ENCODE assay signal across 8 cellular contexts in the genomic region with DNA sequence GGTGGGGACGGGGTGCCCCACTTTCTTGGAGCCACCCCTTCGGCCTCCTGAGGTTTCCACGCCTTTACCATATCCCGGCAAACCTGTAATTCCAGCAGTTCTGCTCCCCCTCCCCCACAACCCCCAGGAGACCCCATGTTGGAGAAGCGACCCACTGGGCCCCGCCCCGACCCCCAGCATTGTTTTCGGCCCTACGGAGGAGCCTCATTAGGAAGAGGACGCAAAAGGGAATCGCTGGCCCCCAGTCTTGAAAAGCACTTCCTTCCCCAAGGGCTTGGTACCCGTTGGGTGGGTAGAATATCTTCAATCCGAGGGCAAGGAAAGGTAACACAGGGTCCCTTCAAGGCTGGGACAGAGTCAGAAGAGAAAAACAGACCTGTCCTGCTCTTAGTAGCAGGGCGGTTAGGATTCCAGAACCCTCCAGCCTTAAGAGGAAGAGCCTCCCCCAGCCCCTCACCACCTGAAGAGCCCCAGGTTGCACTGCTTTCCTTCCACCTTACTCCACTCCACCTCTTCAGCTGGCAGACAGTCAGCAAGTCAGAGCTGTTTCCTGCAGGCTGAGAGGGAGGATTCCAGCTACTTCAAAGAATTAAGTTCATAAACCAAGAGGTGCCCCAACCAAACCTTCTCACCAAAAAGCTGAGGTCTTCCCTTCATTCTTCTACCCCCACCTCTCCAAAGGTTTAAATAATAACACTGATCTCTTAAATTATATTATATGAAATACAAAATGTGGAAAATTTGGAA. TPM values are rescaled to one million over a fixed set of nuclear protein-coding genes. Genes with fewer than 3 reads are reported as not detected.
A peak's percentile ranks its signal among the peaks of the same experiment; 100 is the strongest.
DNase-seq lines count a peak whose midpoint lies in the region; ATAC-seq and TF ChIP-seq lines count a peak whose summit lies in the region.

No MANE protein-coding gene starts in this region.

- ATAC-seq in T-helper 17 cell = no peak
- no peak for ATAC-seq in GM18520 (IDR thresholded peaks at IDR 0.05; ENCODE audit: unreplicated experiment)

- intact Hi-C loops in Calu3 (cut with micrococcal nuclease; ENCODE audit: unreplicated experiment) = no loop called here
- intact Hi-C loops in posterior vena cava (cut with DNase I) = loop anchor here in 1 of 2 donors (5.0 kb wide), 1 partner anchor 59 kb away; no protein-coding TSS in a partner anchor

- H3K9me3 ChIP-seq in T-helper 17 cell (ENCODE audit: control insufficient read depth, low read length, poor library complexity, severe bottlenecking) = no peaks in the 10 kb centered on the region

- peaks cover 66% of the 10 kb centered on the region for H3K36me3 Mint-ChIP-seq in Calu3 (ENCODE audit: insufficient read depth, unreplicated experiment)
- H3K36me3 Mint-ChIP-seq in T-helper 17 cell (ENCODE audit: low read depth) = no peaks in the 10 kb centered on the region

- no TSS peak for BruUV-seq in Calu3 (replicated peaks; lab: Mats Ljungman, UMichigan)

- peak overlapping the region; percentile 63 for H3K27ac Mint-ChIP-seq in Calu3 (ENCODE audit: unreplicated experiment)
- peak overlapping the region; percentile 67 for H3K27ac Mint-ChIP-seq in T-helper 17 cell

- no peak for DNase-seq in Calu3
- no peak for DNase-seq in T-helper 17 cell
- DNase-seq in fibroblast of peridontal ligament (ENCODE audit: extremely low read depth) = peak; percentile 24
- peak; percentile 83 for DNase-seq in posterior vena cava (ENCODE audit: low spot score)
- no peak for DNase-seq in NCI-H187 (lab: John Stamatoyannopoulos, UW)
- no peak for DNase-seq in globus pallidus (ENCODE audit: low spot score)
- DNase-seq in GOT3 (lab: John Stamatoyannopoulos, UW) = no peak

- H3K27me3 Mint-ChIP-seq in Calu3 (ENCODE audit: unreplicated experiment) = peaks cover 2% of the 10 kb centered on the region
- no peaks in the 10 kb centered on the region for H3K27me3 Mint-ChIP-seq in T-helper 17 cell

- H3K4me3 Mint-ChIP-seq in Calu3 (ENCODE audit: low read depth, unreplicated experiment) (peak overlapping the region; percentile 74), T-helper 17 cell (peak overlapping the region; percentile 87)

- CTCF ChIA-PET in Calu3 (lab: Charles Lee) = no interaction called here

- H3K4me1 Mint-ChIP-seq in Calu3 (ENCODE audit: low read depth, unreplicated experiment) (peaks cover 9% of the 10 kb centered on the region), T-helper 17 cell (peaks cover 22% of the 10 kb centered on the region)

- no peaks in the 10 kb centered on the region for H3K9me3 Mint-ChIP-seq in Calu3 (ENCODE audit: low read depth, unreplicated experiment)

- no peak for TF ChIP-seq CTCF in Calu3 (IDR thresholded peaks at IDR 0.05; ENCODE audit: unreplicated experiment)

RNA-seq across cellular contexts. Expression of a gene that starts 0.8 kb away (rescaled TPM):
- total RNA-seq in Calu3 (2022) (5.9 and 6.7 TPM in 2 replicates), T-helper 17 cell (1 to 10 TPM in 1 of 2 donors, under 1 TPM in 1; 0.26 to 1.4 TPM), posterior vena cava (1 to 10 TPM; 7.6 to 8.2 TPM)

RNA-seq across cellular contexts. Expression of a gene that starts 13.5 kb away (rescaled TPM):
- total RNA-seq in Calu3 (2022) (11.2 and 11.8 TPM in 2 replicates), T-helper 17 cell (10 to 100 TPM; 38.2 to 41.2 TPM), posterior vena cava (10 to 100 TPM; 26.3 to 30.8 TPM)

RNA-seq across cellular contexts. Expression of a gene that starts 26.3 kb away (rescaled TPM):
- total RNA-seq in Calu3 (2022) = 182 and 206 TPM in 2 replicates
- total RNA-seq in T-helper 17 cell = 100 to 1,000 TPM; 451 to 472 TPM
- total RNA-seq in posterior vena cava = 100 to 1,000 TPM; 173 to 190 TPM

RNA-seq across cellular contexts. Expression of a gene that starts 31.7 kb away (rescaled TPM):
- total RNA-seq in Calu3 (2022) (0.54 and 0.76 TPM in 2 replicates), T-helper 17 cell (under 1 TPM; 0.29 to 0.67 TPM), posterior vena cava (10 to 100 TPM; 40.7 to 41.7 TPM)

RNA-seq across cellular contexts. Expression of a gene that starts 50.9 kb away (rescaled TPM):
- not detected in 2 replicates for total RNA-seq in Calu3 (2022)
- total RNA-seq in T-helper 17 cell = under 1 TPM in 1 of 2 donors, not detected in 1; 0.52 TPM
- total RNA-seq in posterior vena cava = 1,000 to 10,000 TPM in 1 of 2 donors, 100 to 1,000 TPM in 1; 710 to 1,223 TPM

Comparison
In these comparisons a context has a peak if more than half of its experiments do, and no peak if none do; other contexts are left out.
1. DNase-seq: peak in fibroblast of peridontal ligament (single experiment) and posterior vena cava (single experiment); none in Calu3 (single experiment), T-helper 17 cell (0 of 3), NCI-H187 (0 of 2), globus pallidus (single experiment) and GOT3 (single experiment).